ENCODE assay signal across 9 cellular contexts in genomic region chr20:46400828-46401477, GRCh38. TPM values are rescaled to one million over a fixed set of nuclear protein-coding genes. Genes with fewer than 3 reads are reported as not detected.
A peak's percentile ranks its signal among the peaks of the same experiment; 100 is the strongest.
DNase-seq lines count a peak whose midpoint lies in the region; ATAC-seq, FAIRE-seq and TF ChIP-seq lines count a peak whose summit lies in the region.
"Had no signal": no experiment of that assay in that cellular context is flagged by ENCODE, and none has a peak within 500 bp of the region (broad histone marks: within the 10 kb centered on the region; RNA-seq: fewer than 3 reads in every experiment).

No MANE protein-coding gene starts in this region.

- peaks cover 9% of the 10 kb centered on the region for H3K36me3 Mint-ChIP-seq in T-cell

- peak overlapping the region; percentile 74 for H3K27ac ChIP-seq in effector memory CD4-positive, alpha-beta T cell (ENCODE audit: insufficient read depth, low read length, poor library complexity, severe bottlenecking)
- H3K27ac ChIP-seq in osteoblast (ENCODE audit: low read depth, low read length): peak overlapping the region; percentile 89

- peaks cover 76% of the 10 kb centered on the region for H3K79me2 ChIP-seq in osteoblast (ENCODE audit: insufficient read depth, low read length)

- H3K27me3 ChIP-seq in effector memory CD4-positive, alpha-beta T cell (replicated peaks; ENCODE audit: control insufficient read depth, insufficient read depth, low read length, poor library complexity, severe bottlenecking): no peaks in the 10 kb centered on the region
- no peaks in the 10 kb centered on the region for H3K27me3 ChIP-seq in osteoblast (ENCODE audit: insufficient read depth, low read length)

- TF ChIP-seq CTCF in osteoblast (IDR thresholded peaks at IDR 0.05; ENCODE audit: extremely low read depth, low read depth, low read length): no peak

- peak overlapping the region; percentile 65 to 66 (median 66) for H3K4me3 Mint-ChIP-seq in T-cell

- peaks cover 10% of the 10 kb centered on the region for H3K36me3 ChIP-seq in effector memory CD4-positive, alpha-beta T cell (ENCODE audit: control insufficient read depth, insufficient read depth, low read length)
- H3K36me3 ChIP-seq in osteoblast (ENCODE audit: insufficient read depth, low read length): peaks cover 8% of the 10 kb centered on the region

- H3K9me3 Mint-ChIP-seq in T-cell: no peaks in the 10 kb centered on the region

- FAIRE-seq in GM19239 (lab: Jason Lieb, UNC): no peak

- ATAC-seq in T-cell (replicated peaks in 1 of 4) (peak; percentile 85 to 89 (median 88)), left lobe of liver (no peak), HG02970 (IDR thresholded peaks at IDR 0.05; ENCODE audit: low FRiP score, unreplicated experiment) (no peak), GM21717 (IDR thresholded peaks at IDR 0.05; ENCODE audit: unreplicated experiment) (no peak)
- ATAC-seq: Panc1 had no signal

- peaks cover 75 to 81% (median 81%) of the 10 kb centered on the region in 3 donors for H3K4me1 Mint-ChIP-seq in T-cell

- peaks cover 14% of the 10 kb centered on the region for H4K20me1 ChIP-seq in osteoblast (ENCODE audit: insufficient read depth, low read length)

- H2AFZ ChIP-seq in osteoblast (ENCODE audit: low read length): peak overlapping the region; percentile 51

- H3K27ac Mint-ChIP-seq in T-cell: peak overlapping the region; percentile 91 to 93

- POLR2A ChIA-PET in T-cell (lab: Charles Lee): no interaction called here

- peaks cover 68% of the 10 kb centered on the region for H3K4me1 ChIP-seq in effector memory CD4-positive, alpha-beta T cell (ENCODE audit: control insufficient read depth, insufficient read depth, low read length, poor library complexity, severe bottlenecking)
- H3K4me1 ChIP-seq in osteoblast (ENCODE audit: insufficient read depth, low read length): peaks cover 38% of the 10 kb centered on the region

- H3K27me3 Mint-ChIP-seq in T-cell: no peaks in the 10 kb centered on the region

- H3K4me2 ChIP-seq in osteoblast (ENCODE audit: insufficient read depth, low read length): peak overlapping the region; percentile 80

- peak in 31 of 34 experiments; percentile 6 to 75 (median 39) for DNase-seq in T-cell
- peak; percentile 9 to 44 (median 16) for DNase-seq in effector memory CD4-positive, alpha-beta T cell
- DNase-seq in osteoblast (ENCODE audit: insufficient read length, low spot score, missing footprints): peak; percentile 64
- no peak for DNase-seq in GM19239 (ENCODE audit: insufficient read length, low spot score)
- DNase-seq in left lobe of liver (ENCODE audit: low spot score): no peak

- H3K9me3 ChIP-seq in effector memory CD4-positive, alpha-beta T cell (ENCODE audit: control insufficient read depth, low read length): no peaks in the 10 kb centered on the region
- no peaks in the 10 kb centered on the region for H3K9me3 ChIP-seq in osteoblast (ENCODE audit: low read depth, low read length)

- H3K4me3 ChIP-seq in GM08714 (ENCODE audit: low read length): peak overlapping the region; percentile 56; the same call in 1 of the 2 replicates
- H3K4me3 ChIP-seq in effector memory CD4-positive, alpha-beta T cell (ENCODE audit: insufficient read depth, low read depth, low read length, poor library complexity, severe bottlenecking): peak overlapping the region; percentile 27
- peak overlapping the region; percentile 58 for H3K4me3 ChIP-seq in osteoblast (ENCODE audit: insufficient read depth, low read length)

- CTCF ChIA-PET in T-cell (lab: Charles Lee): interaction anchor here in 1 of 2 donors (1.0 kb wide), 2 partner anchors 31 to 94 kb away, joined by 3 to 4 read pairs; no protein-coding TSS in a partner anchor

RNA-seq across cellular contexts. Expression of gene ELMO2, which starts 5.5 kb away (rescaled TPM):
- 10 to 100 TPM; 48.8 to 86.6 (median 54.2) TPM for total RNA-seq in T-cell
- total RNA-seq in osteoblast: 39.8 and 46.7 TPM in 2 replicates
- total RNA-seq in left lobe of liver: 16.4 TPM

Comparison
In these comparisons a context has a peak if more than half of its experiments do, and no peak if none do; other contexts are left out.
1. ATAC-seq: peak in T-cell (4 of 4); none in left lobe of liver (single experiment), HG02970 (single experiment) and GM21717 (single experiment).
2. DNase-seq: peak in T-cell (31 of 34), effector memory CD4-positive, alpha-beta T cell (3 of 3) and osteoblast (single experiment); none in GM19239 (single experiment) and left lobe of liver (single experiment).
3. Peak in every context shown above with its lines, with median percentiles within 50 percentile points of each other: H3K4me3 ChIP-seq.